In genomic region chr12:23535441-23535840, GRCh38 we compare ENCODE assay signal across 22 cellular contexts.
"Had no signal": no experiment of that assay in that cellular context is flagged by ENCODE, and none has a peak within 500 bp of the region (broad histone marks: within the 10 kb centered on the region; RNA-seq: fewer than 3 reads in every experiment).

No MANE protein-coding gene starts in this region.

- ATAC-seq: foreskin keratinocyte; left cardiac atrium; lower lobe of right lung; natural killer cell treated with Interleukin-12 subunit alpha and Interleukin-12 subunit beta and Interleukin-15 and Interleukin-18, amount 100 ng/mL, for 72 hours; right cardiac atrium; upper lobe of right lung had no signal

- H3K4me3 ChIP-seq: hepatocyte, left ventricle myocardium inferior, lower lobe of right lung, neural progenitor cell, ovary, spleen, tibial artery, upper lobe of right lung, vagina had no signal

- H3K4me1 ChIP-seq: left ventricle myocardium inferior, lower lobe of right lung, neural progenitor cell, spleen, upper lobe of right lung, vagina had no signal

- H3K79me2 ChIP-seq: hepatocyte had no signal

- H3K9ac ChIP-seq: neural progenitor cell had no signal

- H3K27me3 ChIP-seq: foreskin keratinocyte, hepatocyte, neural progenitor cell, ovary, spleen, tibial artery, upper lobe of right lung, vagina had no signal

- H2AFZ ChIP-seq: hepatocyte, neural progenitor cell had no signal

- H3K36me3 ChIP-seq: left ventricle myocardium inferior, ovary, spleen, upper lobe of right lung, vagina had no signal

- H3K9me3 ChIP-seq: left ventricle myocardium inferior, lower lobe of right lung, ovary, tibial artery, upper lobe of right lung, vagina had no signal

- DNase-seq: dermis blood vessel endothelial cell; endodermal cell; erythroblast; foreskin keratinocyte; head of caudate nucleus; kidney; left cardiac atrium; left ventricle myocardium inferior; lower lobe of right lung; nucleus accumbens; ovary; right cardiac atrium; stimulated activated CD4-positive, alpha-beta T cell treated with anti-CD3 and anti-CD28 coated beads, Interleukin-15, amount 100 ng/mL, for 24 hours; stimulated activated CD4-positive, alpha-beta T cell treated with anti-CD3 and anti-CD28 coated beads, Interleukin-1b, Interleukin-23, amount 100 ng/mL, for 48 hours; stimulated activated CD4-positive, alpha-beta T cell treated with anti-CD3 and anti-CD28 coated beads, Interleukin-4, amount 100 ng/mL, for 24 hours; tibial artery; upper lobe of right lung had no signal

- H3K27ac ChIP-seq: foreskin keratinocyte, hepatocyte, left ventricle myocardium inferior, lower lobe of right lung, neural progenitor cell, ovary, tibial artery, upper lobe of right lung, vagina had no signal

- H3K4me2 ChIP-seq: hepatocyte, neural progenitor cell had no signal
